Comparison of ENCODE assay signal across 18 cellular contexts in genomic region chr11:126583101-126583500, GRCh38.
A peak's percentile ranks its signal among the peaks of the same experiment; 100 is the strongest.
DNase-seq lines count a peak whose midpoint lies in the region; TF ChIP-seq lines count a peak whose summit lies in the region.
"Had no signal": no experiment of that assay in that cellular context is flagged by ENCODE, and none has a peak within 500 bp of the region (broad histone marks: within the 10 kb centered on the region; RNA-seq: fewer than 3 reads in every experiment).

No MANE protein-coding gene starts in this region.

- intact Hi-C loops in spleen (cut with DNase I; ENCODE audit: low total_unique reads), result no loop called here

- no peak overlapping the region for H4K5ac ChIP-seq in mesendoderm (ENCODE audit: low read length)

- H2BK5ac ChIP-seq in mesendoderm (ENCODE audit: low read length), result no peak overlapping the region

- H3K18ac ChIP-seq in mesendoderm (ENCODE audit: low read length), result no peak overlapping the region

- H3K4ac ChIP-seq in mesendoderm (ENCODE audit: low read depth, low read length), result no peak overlapping the region

- TF ChIP-seq CTCF in spleen (IDR thresholded peaks at IDR 0.05 in 8 of 11, conservative IDR thresholded peaks at IDR 0.05 in 3 of 11), result no peak

- no peak overlapping the region for H3K27ac ChIP-seq in mesendoderm (ENCODE audit: low read depth, low read length)
- no peak overlapping the region for H3K27ac ChIP-seq in spleen
- H3K27ac ChIP-seq: 22Rv1, A549, C4-2B, GM23248 had no signal

- no peak overlapping the region for H2BK120ac ChIP-seq in mesendoderm (ENCODE audit: low read depth, low read length)

- DNase-seq in DMS 273 (lab: John Stamatoyannopoulos, UW; ENCODE audit: unreplicated experiment) (peak; percentile 37), DMS 273 treated with DMSO at 0.1 percent for 48 hours (lab: John Stamatoyannopoulos, UW) (no peak), cerebellar cortex (ENCODE audit: low spot score) (peak; percentile 74), mesendoderm (no peak), spleen (peak; percentile 22), ureter (ENCODE audit: low spot score) (no peak)
- no peak for DNase-seq in stimulated activated CD4-positive, alpha-beta T cell treated with anti-CD3 and anti-CD28 coated beads, Interleukin-4, amount 100 ng/mL, for 1 hour
- DNase-seq in activated T-cell treated with anti-CD3 and anti-CD28 coated beads, Interleukin-2, amount 50 U/mL, for 1 hour, result no peak
- DNase-seq: AML-193; Caco-2; CD4-positive, alpha-beta T cell; DMS79 treated with DMSO at 0.1 percent for 48 hours; GM23248; HCEC 1CT had no signal

- TF ChIP-seq POLR2A in spleen (IDR thresholded peaks at IDR 0.05), result no peak

- no peak overlapping the region for H3K23ac ChIP-seq in mesendoderm (ENCODE audit: low read length)

- H3K79me1 ChIP-seq in mesendoderm (ENCODE audit: low read length), result no peaks in the 10 kb centered on the region

- H3K36me3 ChIP-seq in mesendoderm (ENCODE audit: control insufficient read depth, insufficient read depth, low read length) (no peaks in the 10 kb centered on the region), spleen (no peaks in the 10 kb centered on the region)

- H4K8ac ChIP-seq in mesendoderm (ENCODE audit: low read depth, low read length), result no peak overlapping the region

- WGBS in mesendoderm (ENCODE audit: extremely low coverage, insufficient coverage, low lambda C conversion rate), result no CpG with 5 or more reads among the region's 3 CpGs
- 75 to 82% (median 79%) methylated on average over 3 of the region's 3 CpGs for WGBS in spleen, 5 donors

- no peak overlapping the region for H3K4me2 ChIP-seq in mesendoderm (ENCODE audit: low read length)
- H3K4me2 ChIP-seq: A549 had no signal

- H3K9ac ChIP-seq in mesendoderm (ENCODE audit: low read length), result no peak overlapping the region
- H3K9ac ChIP-seq: GM23248 had no signal

- peak overlapping the region; percentile 45 for H3K56ac ChIP-seq in mesendoderm (ENCODE audit: low read length)

- peak overlapping the region; percentile 49 for H2AK5ac ChIP-seq in mesendoderm (ENCODE audit: low read length)

- H3K27me3 ChIP-seq in mesendoderm (ENCODE audit: insufficient read depth, low read length, poor library complexity), result no peaks in the 10 kb centered on the region
- H3K27me3 ChIP-seq in spleen (replicated peaks in 1 of 7), result peaks cover 0 to 14% (median 0%) of the 10 kb centered on the region in 7 donors

- H3K79me2 ChIP-seq in mesendoderm (ENCODE audit: control insufficient read depth, insufficient read depth, low read length), result no peaks in the 10 kb centered on the region

- no peaks in the 10 kb centered on the region for H3K9me3 ChIP-seq in spleen
- H3K9me3 ChIP-seq: A549, Caco-2 had no signal

- H2BK15ac ChIP-seq in mesendoderm (replicated peaks; ENCODE audit: low read depth), result no peak overlapping the region

- no peak overlapping the region for H3K4me3 ChIP-seq in mesendoderm (ENCODE audit: low read length)
- no peak overlapping the region for H3K4me3 ChIP-seq in spleen
- H3K4me3 ChIP-seq: A549, GM12878, GM23248 had no signal

- H3K4me1 ChIP-seq in mesendoderm (ENCODE audit: control insufficient read depth, low read depth, low read length) (peaks cover 5% of the 10 kb centered on the region), spleen (peaks cover 0 to 7% (median 0%) of the 10 kb centered on the region in 6 donors)
- H3K4me1 ChIP-seq: Caco-2 had no signal

Comparison
In these comparisons a context has a peak if more than half of its experiments do, and no peak if none do; other contexts are left out.
1. DNase-seq: peak in DMS 273 (single experiment), cerebellar cortex (single experiment) and spleen (single experiment); none in DMS 273 treated with DMSO at 0.1 percent for 48 hours (single experiment), mesendoderm (single experiment), stimulated activated CD4-positive, alpha-beta T cell treated with anti-CD3 and anti-CD28 coated beads, Interleukin-4, amount 100 ng/mL, for 1 hour (single experiment), activated T-cell treated with anti-CD3 and anti-CD28 coated beads, Interleukin-2, amount 50 U/mL, for 1 hour (single experiment) and ureter (single experiment).